Comparison of ENCODE assay signal across 1 cellular context in genomic region chr9:38390442-38390841, GRCh38.
A peak's percentile ranks its signal among the peaks of the same experiment; 100 is the strongest.
TF ChIP-seq lines count a peak whose summit lies in the region.

No MANE protein-coding gene starts in this region.

TF ChIP-seq in K562, 482 proteins besides CTCF, POLR2A, EP300 and RAD21 (continues in another document):
- TF ChIP-seq PTRF (tag; IDR thresholded peaks at IDR 0.05) (no peak), ZEB2 (IDR thresholded peaks at IDR 0.05) (no peak), KDM5B (IDR thresholded peaks at IDR 0.05; ENCODE audit: insufficient replicate concordance, low read depth, low read length) (no peak), LARP7 (IDR thresholded peaks at IDR 0.05) (no peak), MAX (CRISPR knock-in tag; IDR thresholded peaks at IDR 0.05) (no peak), GABPA (tag; conservative IDR thresholded peaks at IDR 0.05; ENCODE audit: low read depth) (no peak; the same call in 1 of the 2 replicates), ELF2 (CRISPR knock-in tag; IDR thresholded peaks at IDR 0.05) (no peak), RFX1 (IDR thresholded peaks at IDR 0.05) (no peak), NFIX (CRISPR knock-in tag; IDR thresholded peaks at IDR 0.05; ENCODE audit: low read depth) (no peak), TAF1 (IDR thresholded peaks at IDR 0.05; ENCODE audit: control insufficient read depth, extremely low read depth, insufficient read depth, low read length, severe bottlenecking) (no peak), NR2C2 (CRISPR knock-in tag; IDR thresholded peaks at IDR 0.05) (no peak), NR2C2 (tag; IDR thresholded peaks at IDR 0.05) (no peak), MEIS2 (IDR thresholded peaks at IDR 0.05; ENCODE audit: partially characterized antibody) (no peak), PHB (CRISPR knock-in tag; IDR thresholded peaks at IDR 0.05) (no peak), TEAD1 (CRISPR knock-in tag; IDR thresholded peaks at IDR 0.05) (0 out of 4 replicates have a peak, but pooled peaks of 1 of the 2 experiments have one; percentile 30), NR4A1 (CRISPR knock-in tag; IDR thresholded peaks at IDR 0.05) (no peak), NR4A1 (tag; IDR thresholded peaks at IDR 0.05) (no peak), BMI1 (IDR thresholded peaks at IDR 0.05; ENCODE audit: low read length) (no peak), ELK3 (CRISPR knock-in tag; IDR thresholded peaks at IDR 0.05) (no peak), MXI1 (IDR thresholded peaks at IDR 0.05; ENCODE audit: low read depth, low read length) (no peak), OTX1 (CRISPR knock-in tag; IDR thresholded peaks at IDR 0.05) (no peak), TAL1 (IDR thresholded peaks at IDR 0.05) (peak; percentile 67), HCFC1 (IDR thresholded peaks at IDR 0.05; ENCODE audit: low read depth, low read length) (no peak), ZNF277 (CRISPR knock-in tag; IDR thresholded peaks at IDR 0.05; ENCODE audit: borderline replicate concordance) (no peak), HSF4 (CRISPR knock-in tag; IDR thresholded peaks at IDR 0.05; ENCODE audit: borderline replicate concordance) (no peak), ARID3A (IDR thresholded peaks at IDR 0.05; ENCODE audit: borderline replicate concordance, low read depth, low read length) (no peak), ZBTB11 (CRISPR knock-in tag; IDR thresholded peaks at IDR 0.05) (0 out of 6 replicates have a peak, but pooled peaks of 1 of the 3 experiments have one; percentile 38), WHSC1 (IDR thresholded peaks at IDR 0.05; ENCODE audit: low read length) (no peak), ELF4 (CRISPR knock-in tag; IDR thresholded peaks at IDR 0.05) (no peak), U2AF2 (optimal IDR thresholded peaks at IDR 0.05; ENCODE audit: low read depth, low read length) (no peak), JUN (IDR thresholded peaks at IDR 0.05; ENCODE audit: borderline replicate concordance, low read depth, low read length) (no peak), JUN (CRISPR knock-in tag; IDR thresholded peaks at IDR 0.05; ENCODE audit: borderline replicate concordance) (no peak), DACH1 (IDR thresholded peaks at IDR 0.05; ENCODE audit: partially characterized antibody) (no peak), ZBTB1 (CRISPR knock-in tag; IDR thresholded peaks at IDR 0.05; ENCODE audit: borderline replicate concordance, low read depth) (no peak), KDM1A (IDR thresholded peaks at IDR 0.05) (no peak; a peak in 1 of 4 replicates), ZNF3 (CRISPR knock-in tag; IDR thresholded peaks at IDR 0.05) (no peak), HDGF (IDR thresholded peaks at IDR 0.05) (no peak), MBD2 (IDR thresholded peaks at IDR 0.05; ENCODE audit: borderline replicate concordance, low read depth) (no peak), RFX7 (CRISPR knock-in tag; IDR thresholded peaks at IDR 0.05) (no peak), CTBP1 (IDR thresholded peaks at IDR 0.05; ENCODE audit: borderline replicate concordance) (peak; percentile 66; the same call in 1 of the 2 replicates), RBM34 (IDR thresholded peaks at IDR 0.05; ENCODE audit: borderline replicate concordance, insufficient read depth, low read length) (no peak), FOSL1 (tag; conservative IDR thresholded peaks at IDR 0.05) (peak; percentile 12; the same call in 1 of the 2 replicates), ELK1 (CRISPR knock-in tag; IDR thresholded peaks at IDR 0.05) (no peak), KDM2B (CRISPR knock-in tag; IDR thresholded peaks at IDR 0.05) (no peak), TBL1XR1 (IDR thresholded peaks at IDR 0.05; ENCODE audit: low read length in 2 of 2) (peak in 1 of 2 experiments; percentile 51; a peak in 1 of 4 replicates), SMARCC2 (IDR thresholded peaks at IDR 0.05; ENCODE audit: low read depth) (peak; percentile 49; the same call in 1 of the 2 replicates), ZBTB33 (CRISPR knock-in tag; IDR thresholded peaks at IDR 0.05) (no peak), NFATC3 (IDR thresholded peaks at IDR 0.05) (no peak), HDAC1 (IDR thresholded peaks at IDR 0.05) (peak in 1 of 2 experiments; percentile 33; a peak in 1 of 4 replicates), SLC30A9 (CRISPR knock-in tag; IDR thresholded peaks at IDR 0.05) (no peak), ZNF780A (CRISPR knock-in tag; IDR thresholded peaks at IDR 0.05) (no peak), NBN (IDR thresholded peaks at IDR 0.05; ENCODE audit: low read depth) (peak; percentile 41; the same call in 1 of the 2 replicates), ZNF79 (CRISPR knock-in tag; IDR thresholded peaks at IDR 0.05; ENCODE audit: low read depth) (no peak), ZBTB9 (CRISPR knock-in tag; IDR thresholded peaks at IDR 0.05) (no peak), SAFB (IDR thresholded peaks at IDR 0.05; ENCODE audit: borderline replicate concordance, low read depth, low read length) (no peak), BRF2 (IDR thresholded peaks at IDR 0.05; ENCODE audit: borderline replicate concordance, insufficient read depth, insufficient read length) (no peak), IRF2 (CRISPR knock-in tag; IDR thresholded peaks at IDR 0.05) (no peak), XRCC4 (IDR thresholded peaks at IDR 0.05; ENCODE audit: extremely low read depth, insufficient read depth, insufficient read length) (no peak), ILK (tag; IDR thresholded peaks at IDR 0.05; ENCODE audit: borderline replicate concordance, low read depth) (no peak), MAZ (CRISPR knock-in tag; conservative IDR thresholded peaks at IDR 0.05 in 1 of 2, IDR thresholded peaks at IDR 0.05 in 1 of 2) (peak; percentile 24 to 54; a peak in 1 of 4 replicates), CREM (IDR thresholded peaks at IDR 0.05; ENCODE audit: low read depth) (no peak), ZNF75A (CRISPR knock-in tag; IDR thresholded peaks at IDR 0.05) (0 out of 2 replicates have a peak, but pooled peaks have one; percentile 25), NR2C1 (IDR thresholded peaks at IDR 0.05) (no peak), NR2C1 (tag; IDR thresholded peaks at IDR 0.05) (no peak)
